In the genomic region with DNA sequence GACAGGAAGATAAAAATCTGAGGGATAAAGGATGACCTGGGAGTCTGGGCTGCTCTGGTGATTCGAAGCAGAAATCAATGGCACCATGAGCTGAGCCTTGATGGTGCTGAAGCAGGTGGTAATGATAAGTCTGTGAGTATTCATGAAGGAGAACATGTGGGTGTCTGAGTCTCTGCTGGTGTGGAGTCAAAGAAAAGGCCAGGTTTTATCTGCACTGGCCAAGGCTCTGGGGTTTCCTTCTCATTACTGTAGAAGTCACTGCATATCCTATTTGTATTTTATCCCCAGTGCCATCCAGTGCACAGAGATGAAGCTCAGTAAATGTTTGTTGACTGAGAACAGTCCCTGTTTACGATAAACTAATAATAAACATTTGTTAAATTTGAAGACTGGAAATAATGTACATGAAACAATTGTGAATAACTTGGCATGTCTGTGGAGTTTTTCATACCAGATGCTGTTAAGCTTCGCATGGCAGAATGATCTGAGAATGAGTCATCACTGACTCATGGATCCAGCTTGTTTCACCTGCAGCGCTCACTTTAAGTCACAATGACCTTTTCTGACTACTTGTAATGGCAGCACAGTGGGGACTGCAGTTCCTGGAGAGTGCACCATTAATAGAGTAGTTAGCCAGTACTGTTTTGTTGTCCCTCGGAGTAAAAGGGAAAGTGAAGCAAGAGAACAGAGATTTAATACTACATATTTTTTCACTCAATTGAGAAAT, we compare ENCODE assay signal across 8 cellular contexts.
DNase-seq lines count a peak whose midpoint lies in the region; ATAC-seq and TF ChIP-seq lines count a peak whose summit lies in the region.

No MANE protein-coding gene starts in this region.

- no peak overlapping the region for H3K4me3 ChIP-seq in testis

- 74 to 81% methylated on average over 5 of the region's 5 CpGs for WGBS in testis, 2 donors

- intact Hi-C loops in testis (cut with DNase I; ENCODE audit: low total_unique reads): no loop called here

- no peaks in the 10 kb centered on the region for H3K27me3 ChIP-seq in testis

- no peaks in the 10 kb centered on the region for H3K9me3 ChIP-seq in testis

- no peak for TF ChIP-seq CTCF in testis (IDR thresholded peaks at IDR 0.05)

- no peaks in the 10 kb centered on the region for H3K36me3 ChIP-seq in testis (ENCODE audit: low read depth, missing control alignments)

- DNase-seq in DMS53 treated with DMSO at 0.1 percent for 48 hours (lab: John Stamatoyannopoulos, UW; ENCODE audit: unreplicated experiment): peak; percentile 98
- peak; percentile 56 to 83 for DNase-seq in SW 1271 (lab: John Stamatoyannopoulos, UW)
- DNase-seq in iPS-NIHi11 (ENCODE audit: low spot score): peak; percentile 77
- no peak for DNase-seq in SK-N-DZ (ENCODE audit: low spot score)
- DNase-seq in testis: no peak
- no peak for DNase-seq in NCI-H1105 treated with DMSO at 0.1 percent for 48 hours (lab: John Stamatoyannopoulos, UW)

- ATAC-seq in GM19351 (IDR thresholded peaks at IDR 0.05; ENCODE audit: unreplicated experiment) (peak; percentile 86), HG03175 (IDR thresholded peaks at IDR 0.05; ENCODE audit: unreplicated experiment) (peak; percentile 90)

- no peak overlapping the region for H3K27ac ChIP-seq in testis

- TF ChIP-seq POLR2A in testis (IDR thresholded peaks at IDR 0.05): no peak

- no peaks in the 10 kb centered on the region for H3K4me1 ChIP-seq in testis

Comparison
In these comparisons a context has a peak if more than half of its experiments do, and no peak if none do; other contexts are left out.
1. DNase-seq: peak in DMS53 treated with DMSO at 0.1 percent for 48 hours (single experiment), SW 1271 (2 of 2) and iPS-NIHi11 (single experiment); none in SK-N-DZ (single experiment), testis (single experiment) and NCI-H1105 treated with DMSO at 0.1 percent for 48 hours (single experiment).